ENCODE assay signal across 1 cellular context in the genomic region with DNA sequence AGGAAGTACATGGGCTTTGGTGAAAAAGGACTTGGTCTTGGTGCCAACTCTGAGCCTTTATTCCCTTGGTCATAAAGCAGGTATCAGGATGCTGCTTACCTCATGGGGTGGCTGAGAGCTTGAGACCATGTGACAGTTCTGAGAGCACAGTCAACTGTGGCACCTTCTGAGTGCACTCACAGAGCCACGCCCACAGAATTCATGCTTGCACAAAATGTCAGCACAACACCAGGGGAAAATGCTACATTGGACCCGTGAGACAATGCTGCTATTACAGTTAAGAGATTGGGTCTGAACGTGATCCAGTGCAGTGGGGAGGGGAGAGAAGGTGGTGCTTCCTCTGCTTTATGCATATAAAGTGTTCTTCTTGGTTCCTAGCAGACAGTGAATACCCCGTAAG.
TF ChIP-seq lines count a peak whose summit lies in the region.

No MANE protein-coding gene starts in this region.

TF ChIP-seq in GM12878, 131 proteins besides CTCF, POLR2A, EP300 and RAD21 (continued from another document):
- TF ChIP-seq, protein P1, sequence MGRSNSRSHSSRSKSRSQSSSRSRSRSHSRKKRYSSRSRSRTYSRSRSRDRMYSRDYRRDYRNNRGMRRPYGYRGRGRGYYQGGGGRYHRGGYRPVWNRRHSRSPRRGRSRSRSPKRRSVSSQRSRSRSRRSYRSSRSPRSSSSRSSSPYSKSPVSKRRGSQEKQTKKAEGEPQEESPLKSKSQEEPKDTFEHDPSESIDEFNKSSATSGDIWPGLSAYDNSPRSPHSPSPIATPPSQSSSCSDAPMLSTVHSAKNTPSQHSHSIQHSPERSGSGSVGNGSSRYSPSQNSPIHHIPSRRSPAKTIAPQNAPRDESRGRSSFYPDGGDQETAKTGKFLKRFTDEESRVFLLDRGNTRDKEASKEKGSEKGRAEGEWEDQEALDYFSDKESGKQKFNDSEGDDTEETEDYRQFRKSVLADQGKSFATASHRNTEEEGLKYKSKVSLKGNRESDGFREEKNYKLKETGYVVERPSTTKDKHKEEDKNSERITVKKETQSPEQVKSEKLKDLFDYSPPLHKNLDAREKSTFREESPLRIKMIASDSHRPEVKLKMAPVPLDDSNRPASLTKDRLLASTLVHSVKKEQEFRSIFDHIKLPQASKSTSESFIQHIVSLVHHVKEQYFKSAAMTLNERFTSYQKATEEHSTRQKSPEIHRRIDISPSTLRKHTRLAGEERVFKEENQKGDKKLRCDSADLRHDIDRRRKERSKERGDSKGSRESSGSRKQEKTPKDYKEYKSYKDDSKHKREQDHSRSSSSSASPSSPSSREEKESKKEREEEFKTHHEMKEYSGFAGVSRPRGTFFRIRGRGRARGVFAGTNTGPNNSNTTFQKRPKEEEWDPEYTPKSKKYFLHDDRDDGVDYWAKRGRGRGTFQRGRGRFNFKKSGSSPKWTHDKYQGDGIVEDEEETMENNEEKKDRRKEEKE (IDR thresholded peaks at IDR 0.05) = no peak
- no peak for TF ChIP-seq IKZF2 (IDR thresholded peaks at IDR 0.05)
- no peak for TF ChIP-seq JUNB (IDR thresholded peaks at IDR 0.05)
- TF ChIP-seq SMAD5 (IDR thresholded peaks at IDR 0.05; ENCODE audit: low read depth) = no peak
- no peak for TF ChIP-seq RELA (IDR thresholded peaks at IDR 0.05; ENCODE audit: borderline replicate concordance, partially characterized antibody)
- TF ChIP-seq, protein P2, sequence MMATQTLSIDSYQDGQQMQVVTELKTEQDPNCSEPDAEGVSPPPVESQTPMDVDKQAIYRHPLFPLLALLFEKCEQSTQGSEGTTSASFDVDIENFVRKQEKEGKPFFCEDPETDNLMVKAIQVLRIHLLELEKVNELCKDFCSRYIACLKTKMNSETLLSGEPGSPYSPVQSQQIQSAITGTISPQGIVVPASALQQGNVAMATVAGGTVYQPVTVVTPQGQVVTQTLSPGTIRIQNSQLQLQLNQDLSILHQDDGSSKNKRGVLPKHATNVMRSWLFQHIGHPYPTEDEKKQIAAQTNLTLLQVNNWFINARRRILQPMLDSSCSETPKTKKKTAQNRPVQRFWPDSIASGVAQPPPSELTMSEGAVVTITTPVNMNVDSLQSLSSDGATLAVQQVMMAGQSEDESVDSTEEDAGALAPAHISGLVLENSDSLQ (IDR thresholded peaks at IDR 0.05) = no peak
